Comparison of ENCODE assay signal across 10 cellular contexts in the genomic region with DNA sequence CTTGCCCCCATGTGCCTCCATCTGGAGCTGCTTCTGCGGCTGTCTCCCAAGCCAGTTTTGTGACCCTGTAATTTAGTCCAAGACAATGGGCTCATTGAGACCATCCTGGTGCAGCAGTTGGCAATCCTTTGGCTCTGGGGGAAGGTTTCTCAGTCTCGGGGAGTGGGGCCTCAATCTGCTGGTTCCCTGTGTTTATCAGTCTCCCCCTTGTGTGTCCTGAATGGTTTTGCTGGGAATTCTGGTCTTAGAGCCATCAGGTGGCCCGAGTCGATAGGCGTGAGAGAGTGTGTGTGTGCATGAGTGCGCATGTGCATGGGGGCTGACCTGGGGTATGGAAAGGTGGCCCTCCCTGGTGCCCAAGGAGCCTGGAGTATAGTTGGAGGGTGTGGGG.
A peak's percentile ranks its signal among the peaks of the same experiment; 100 is the strongest.
DNase-seq lines count a peak whose midpoint lies in the region; ATAC-seq and TF ChIP-seq lines count a peak whose summit lies in the region.
"Had no signal": no experiment of that assay in that cellular context is flagged by ENCODE, and none has a peak within 500 bp of the region (broad histone marks: within the 10 kb centered on the region; RNA-seq: fewer than 3 reads in every experiment).

No MANE protein-coding gene starts in this region.

- no peak for TF ChIP-seq CTCF in CD8-positive, alpha-beta T cell (IDR thresholded peaks at IDR 0.05)
- TF ChIP-seq CTCF in esophagus muscularis mucosa (IDR thresholded peaks at IDR 0.05) (no peak), progenitor cell of endocrine pancreas (IDR thresholded peaks at IDR 0.05; ENCODE audit: unreplicated experiment) (no peak)

- H3K27me3 ChIP-seq in CD8-positive, alpha-beta T cell (ENCODE audit: insufficient read depth, low read length), result no peaks in the 10 kb centered on the region
- no peaks in the 10 kb centered on the region for H3K27me3 ChIP-seq in esophagus muscularis mucosa

- no peak for TF ChIP-seq EP300 in esophagus muscularis mucosa (IDR thresholded peaks at IDR 0.05)

- H3K27ac Mint-ChIP-seq in CD8-positive, alpha-beta T cell, result peak overlapping the region; percentile 97
- peak overlapping the region; percentile 99 for H3K27ac Mint-ChIP-seq in progenitor cell of endocrine pancreas

- H3K4me1 ChIP-seq in CD8-positive, alpha-beta T cell (ENCODE audit: insufficient read depth, low read length), result peaks cover 81% of the 10 kb centered on the region
- H3K4me1 ChIP-seq in esophagus muscularis mucosa, result peaks cover 85 to 87% (median 86%) of the 10 kb centered on the region in 4 donors

- CTCF ChIA-PET in CD8-positive, alpha-beta T cell (lab: Charles Lee), result interaction anchor here (1.0 to 6.4 kb wide), 13 partner anchors 13 to 120 kb away, joined by 3 to 63 read pairs (median 11); no protein-coding TSS in a partner anchor

- H3K4me3 ChIP-seq in CD8-positive, alpha-beta T cell (ENCODE audit: low read depth, low read length), result peak overlapping the region; percentile 99
- peak overlapping the region; percentile 73 to 93 (median 92) for H3K4me3 ChIP-seq in esophagus muscularis mucosa

- peak overlapping the region; percentile 36 for H3K27ac ChIP-seq in CD8-positive, alpha-beta T cell (ENCODE audit: low read depth, low read length)
- H3K27ac ChIP-seq in esophagus muscularis mucosa (replicated peaks in 1 of 4), result peak overlapping the region; percentile 99 to 100 (median 99)

- peaks cover 15% of the 10 kb centered on the region for H3K36me3 Mint-ChIP-seq in CD8-positive, alpha-beta T cell
- no peaks in the 10 kb centered on the region for H3K36me3 Mint-ChIP-seq in progenitor cell of endocrine pancreas (ENCODE audit: insufficient read depth)

- no peak for ATAC-seq in CD8-positive, alpha-beta T cell

- POLR2A ChIA-PET in CD8-positive, alpha-beta T cell (lab: Charles Lee), result interaction anchor here (0.7 to 5.4 kb wide), 23 partner anchors 14 to 583 kb away, joined by 3 to 54 read pairs (median 6); a partner anchor contains a TSS

- H3K9me3 Mint-ChIP-seq in CD8-positive, alpha-beta T cell, result no peaks in the 10 kb centered on the region
- H3K9me3 Mint-ChIP-seq in progenitor cell of endocrine pancreas (ENCODE audit: low read depth), result no peaks in the 10 kb centered on the region

- no peaks in the 10 kb centered on the region for H3K9me3 ChIP-seq in CD8-positive, alpha-beta T cell (ENCODE audit: low read length)
- no peaks in the 10 kb centered on the region for H3K9me3 ChIP-seq in esophagus muscularis mucosa

- peaks cover 75% of the 10 kb centered on the region for H3K4me1 Mint-ChIP-seq in CD8-positive, alpha-beta T cell (ENCODE audit: low read depth)
- H3K4me1 Mint-ChIP-seq in progenitor cell of endocrine pancreas (ENCODE audit: low read depth), result peaks cover 62% of the 10 kb centered on the region

- DNase-seq in CD8-positive, alpha-beta T cell, result no peak
- DNase-seq in SK-MEL-5 (ENCODE audit: low read depth, low spot score) (peak; percentile 50), esophagus muscularis mucosa (ENCODE audit: extremely low spot score) (no peak), progenitor cell of endocrine pancreas (ENCODE audit: low spot score, unreplicated experiment) (no peak), SKM-1 treated with dmso at 0.1 percent for 144 hours (lab: John Stamatoyannopoulos, UW; ENCODE audit: unreplicated experiment) (no peak), MV-4-11 (lab: John Stamatoyannopoulos, UW) (no peak), HuH-7 (ENCODE audit: low spot score) (no peak), GM19240 (ENCODE audit: insufficient read length, low spot score) (no peak)
- DNase-seq: dermis blood vessel endothelial cell, SIG-M5 had no signal

- no peaks in the 10 kb centered on the region for H3K27me3 Mint-ChIP-seq in CD8-positive, alpha-beta T cell (ENCODE audit: low read depth)
- H3K27me3 Mint-ChIP-seq in progenitor cell of endocrine pancreas, result no peaks in the 10 kb centered on the region

- WGBS in esophagus muscularis mucosa, result 36% methylated on average over 6 of the region's 6 CpGs

- intact Hi-C loops in CD8-positive, alpha-beta T cell (cut with DNase I, micrococcal nuclease), result no loop called here
- intact Hi-C loops in esophagus muscularis mucosa (cut with DNase I), result loop anchor here (2.0 kb wide), 1 partner anchor 49 kb away; no protein-coding TSS in a partner anchor

- H3K4me3 Mint-ChIP-seq in CD8-positive, alpha-beta T cell, result peak overlapping the region; percentile 100
- peak overlapping the region; percentile 97 for H3K4me3 Mint-ChIP-seq in progenitor cell of endocrine pancreas (ENCODE audit: low read depth)

- no peaks in the 10 kb centered on the region for H3K36me3 ChIP-seq in CD8-positive, alpha-beta T cell (ENCODE audit: insufficient read depth, low read length)
- H3K36me3 ChIP-seq in esophagus muscularis mucosa, result no peaks in the 10 kb centered on the region

- in situ Hi-C loops in SK-MEL-5 (cut with HindIII; ENCODE audit: low pct_unique_long_range_greater_than_20kb, low sequenced_read_pairs), result no loop called here

- no peak for TF ChIP-seq POLR2A in esophagus muscularis mucosa (IDR thresholded peaks at IDR 0.05; ENCODE audit: low read depth)
